Comparison of ENCODE assay signal across 8 cellular contexts in the genomic region with DNA sequence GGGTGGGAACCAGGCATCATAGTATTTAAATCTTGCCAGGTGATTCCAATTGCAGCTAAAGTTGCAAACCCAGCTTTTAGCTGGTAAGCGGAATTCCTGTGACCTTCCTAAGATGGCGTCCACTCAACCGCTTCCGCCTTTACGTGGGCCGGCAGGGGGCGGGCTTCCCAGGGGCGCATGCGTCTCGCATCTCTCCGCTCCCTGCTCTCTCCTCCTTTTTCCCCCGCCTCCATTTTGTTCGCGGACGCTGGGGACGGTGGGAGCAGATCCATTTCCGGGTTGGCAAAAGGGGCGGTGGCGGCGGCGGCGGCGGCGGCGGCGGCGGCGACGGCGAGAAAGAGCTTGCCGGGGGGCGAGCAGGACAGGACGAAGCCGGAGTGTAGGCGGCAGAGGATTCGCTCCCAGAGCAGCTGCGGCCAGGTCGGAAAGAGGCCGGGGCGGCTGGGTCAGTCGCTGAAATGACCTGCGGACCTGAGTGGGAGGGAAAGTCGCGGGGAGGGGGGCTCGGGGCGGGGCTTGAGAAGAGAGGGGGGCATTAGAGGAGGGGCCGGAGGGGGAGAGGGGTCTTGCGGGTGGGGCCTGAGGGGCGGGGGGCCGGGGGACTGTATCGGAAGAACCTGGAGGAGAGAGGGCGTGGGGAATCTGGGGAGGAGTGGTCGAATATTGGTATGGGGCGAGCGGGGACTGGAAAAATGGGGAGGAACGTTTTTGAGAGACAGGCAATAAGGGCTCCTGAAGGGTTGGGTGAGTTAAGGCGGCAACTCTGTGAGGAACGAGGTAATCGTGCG. TPM values are rescaled to one million over a fixed set of nuclear protein-coding genes. Genes with fewer than 3 reads are reported as not detected.
DNase-seq lines count a peak whose midpoint lies in the region; ATAC-seq and TF ChIP-seq lines count a peak whose summit lies in the region.

A gene with protein sequence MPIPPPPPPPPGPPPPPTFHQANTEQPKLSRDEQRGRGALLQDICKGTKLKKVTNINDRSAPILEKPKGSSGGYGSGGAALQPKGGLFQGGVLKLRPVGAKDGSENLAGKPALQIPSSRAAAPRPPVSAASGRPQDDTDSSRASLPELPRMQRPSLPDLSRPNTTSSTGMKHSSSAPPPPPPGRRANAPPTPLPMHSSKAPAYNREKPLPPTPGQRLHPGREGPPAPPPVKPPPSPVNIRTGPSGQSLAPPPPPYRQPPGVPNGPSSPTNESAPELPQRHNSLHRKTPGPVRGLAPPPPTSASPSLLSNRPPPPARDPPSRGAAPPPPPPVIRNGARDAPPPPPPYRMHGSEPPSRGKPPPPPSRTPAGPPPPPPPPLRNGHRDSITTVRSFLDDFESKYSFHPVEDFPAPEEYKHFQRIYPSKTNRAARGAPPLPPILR (plus strand): TSS at position 232 of the 788 bp plus-strand sequence. CDS start 37,156 bp downstream, outside the sequence.

- peak in 1 of 3 donors; percentile 19 for TF ChIP-seq POLR2A in spleen (IDR thresholded peaks at IDR 0.05)

- peak; percentile 91 for ATAC-seq in GM18868 (IDR thresholded peaks at IDR 0.05; ENCODE audit: unreplicated experiment)
- ATAC-seq in HG03139 (IDR thresholded peaks at IDR 0.05; ENCODE audit: unreplicated experiment) = peak; percentile 91

- H3K4me3 ChIP-seq in WI38 (ENCODE audit: low read depth, low read length) (peak within 1 kb of the TSS; percentile 77), cardiac fibroblast (replicated peaks in 1 of 2; ENCODE audit: low read depth in 2 of 2, low read length in 2 of 2) (peak within 1 kb of the TSS; percentile 70 to 72), spleen (peak within 1 kb of the TSS; percentile 42 to 75 (median 64))

- TF ChIP-seq CTCF in WI38 (IDR thresholded peaks at IDR 0.05; ENCODE audit: low read depth, low read length) (peak; percentile 71), cardiac fibroblast (IDR thresholded peaks at IDR 0.05; ENCODE audit: low read depth, low read length) (peak; percentile 76), spleen (IDR thresholded peaks at IDR 0.05 in 8 of 11, conservative IDR thresholded peaks at IDR 0.05 in 3 of 11) (peak; percentile 74 to 95 (median 89))

- in situ Hi-C loops in ACHN (cut with HindIII; ENCODE audit: low pct_ligation_motif_present, low pct_unique_long_range_greater_than_20kb, low sequenced_read_pairs) = no loop called here

- DNase-seq in ACHN = peak; percentile 99
- DNase-seq in NCI-H2227 treated with DMSO at 0.1 percent for 48 hours (lab: John Stamatoyannopoulos, UW) = peak; percentile 98
- peak; percentile 97 to 98 for DNase-seq in cardiac fibroblast (ENCODE audit: low read depth in 2 of 2)
- peak; percentile 98 for DNase-seq in inferior parietal cortex (ENCODE audit: extremely low spot score)
- peak; percentile 98 for DNase-seq in spleen

- peak within 1 kb of the TSS; percentile 82 to 96 (median 94) for H3K27ac ChIP-seq in spleen

- WGBS in spleen, 5 donors = 1 to 2% (median 1%) methylated on average over 39 to 60 of the region's 60 CpGs

- intact Hi-C loops in spleen (cut with DNase I; ENCODE audit: low total_unique reads) = no loop called here

- H3K36me3 ChIP-seq in spleen = no peaks in the 10 kb centered on the region

- no peaks in the 10 kb centered on the region for H3K27me3 ChIP-seq in spleen (replicated peaks in 1 of 7)

- H3K9me3 ChIP-seq in spleen = no peaks in the 10 kb centered on the region

- peaks cover 6 to 49% (median 25%) of the 10 kb centered on the region in 6 donors for H3K4me1 ChIP-seq in spleen

RNA-seq across cellular contexts. Expression of the gene that starts here (rescaled TPM):
- 10 to 100 TPM; 16.9 to 43.2 (median 29.7) TPM for total RNA-seq in spleen
- polyA plus RNA-seq in spleen = 10 to 100 TPM in 1 of 3 donors, 1 to 10 TPM in 2; 3.7 to 11.3 (median 4.7) TPM

Comparison
In these comparisons a context has a peak if more than half of its experiments do, and no peak if none do; other contexts are left out.
1. Peak in every context shown above with its lines: DNase-seq, ATAC-seq, H3K4me3 ChIP-seq and H3K27ac ChIP-seq.